ENCODE assay signal across 24 cellular contexts in the genomic region with DNA sequence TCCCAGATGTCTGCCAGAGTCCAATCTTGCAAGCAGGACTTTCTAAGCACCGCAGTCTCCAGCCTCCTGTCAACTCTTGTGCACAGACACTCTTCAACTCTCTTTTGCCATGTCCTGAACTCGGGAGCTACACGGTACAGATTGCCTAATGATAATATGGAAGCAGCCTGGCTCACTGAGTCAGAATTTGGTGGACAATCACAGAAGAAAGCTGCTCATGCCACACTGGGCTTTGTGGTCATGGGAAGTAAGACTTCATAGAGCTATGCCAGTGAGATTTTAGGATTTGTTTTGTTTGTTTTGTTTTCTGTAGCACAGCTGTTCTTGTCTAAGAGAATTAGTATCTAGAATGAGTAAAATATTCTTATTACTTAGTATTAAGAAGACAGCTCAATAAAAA.
"Had no signal": no experiment of that assay in that cellular context is flagged by ENCODE, and none has a peak within 500 bp of the region (broad histone marks: within the 10 kb centered on the region; RNA-seq: fewer than 3 reads in every experiment).

No MANE protein-coding gene starts in this region.

- ATAC-seq: esophagus mucosa; mucosa of descending colon; naive thymus-derived CD8-positive, alpha-beta T cell; sciatic nerve; stimulated activated naive B cell treated with anti-CD40 and anti-IgM and Interleukin-4, amounts not matched to agents 10 μg/mL and 1 μg/mL and 100 μg/mL, for 72 hours; upper lobe of right lung had no signal

- H3K36me3 Mint-ChIP-seq: memory B cell; mesothelial cell of epicardium; naive thymus-derived CD8-positive, alpha-beta T cell; stimulated activated naive B cell treated with anti-CD40 and anti-IgM and Interleukin-4, amounts not matched to agents 10 μg/mL and 1 μg/mL and 100 μg/mL, for 72 hours had no signal

- H3K4me1 ChIP-seq: prostate gland, right atrium auricular region, spleen, transverse colon, upper lobe of right lung, uterus had no signal

- DNase-seq: cortex of kidney; dorsolateral prefrontal cortex; effector CD4-positive, alpha-beta T cell; foreskin melanocyte; hypothalamus; mucosa of descending colon; naive thymus-derived CD8-positive, alpha-beta T cell; nephron progenitor cell; nucleus accumbens; spleen; stimulated activated naive B cell treated with anti-CD40 and anti-IgM and Interleukin-4, amounts not matched to agents 10 μg/mL and 1 μg/mL and 100 μg/mL, for 72 hours; transverse colon; upper lobe of right lung; uterus had no signal

- H3K27ac ChIP-seq: dorsolateral prefrontal cortex, epithelial cell of prostate, prostate gland, right atrium auricular region, spleen, transverse colon, upper lobe of right lung, uterus had no signal

- H3K4me3 ChIP-seq: dorsolateral prefrontal cortex, lung, mucosa of descending colon, prostate gland, right atrium auricular region, spleen, transverse colon, upper lobe of right lung, uterus had no signal

- H3K4me1 Mint-ChIP-seq: memory B cell; mesothelial cell of epicardium; nephron progenitor cell; stimulated activated naive B cell treated with anti-CD40 and anti-IgM and Interleukin-4, amounts not matched to agents 10 μg/mL and 1 μg/mL and 100 μg/mL, for 72 hours had no signal

- H3K4me3 Mint-ChIP-seq: memory B cell; mesothelial cell of epicardium; naive thymus-derived CD8-positive, alpha-beta T cell; nephron progenitor cell; stimulated activated naive B cell treated with anti-CD40 and anti-IgM and Interleukin-4, amounts not matched to agents 10 μg/mL and 1 μg/mL and 100 μg/mL, for 72 hours; stimulated activated naive CD8-positive, alpha-beta T cell treated with anti-CD3 and anti-CD28 coated beads, Interleukin-15, Interleukin-2, amounts not matched to agents 100 ng/mL and 50 ng/mL, for 24 hours had no signal

- H3K9me3 Mint-ChIP-seq: mesothelial cell of epicardium; naive thymus-derived CD8-positive, alpha-beta T cell; nephron progenitor cell; stimulated activated naive B cell treated with anti-CD40 and anti-IgM and Interleukin-4, amounts not matched to agents 10 μg/mL and 1 μg/mL and 100 μg/mL, for 72 hours; stimulated activated naive CD8-positive, alpha-beta T cell treated with anti-CD3 and anti-CD28 coated beads, Interleukin-15, Interleukin-2, amounts not matched to agents 100 ng/mL and 50 ng/mL, for 24 hours had no signal

- FAIRE-seq: keratinocyte had no signal

- H3K27me3 ChIP-seq: right atrium auricular region, spleen, transverse colon, upper lobe of right lung, uterus had no signal

- H3K9me3 ChIP-seq: mucosa of descending colon, prostate gland, right atrium auricular region, spleen, transverse colon, upper lobe of right lung, uterus had no signal

- H3K36me3 ChIP-seq: prostate gland, right atrium auricular region, spleen, transverse colon, upper lobe of right lung, uterus had no signal

- H3K27ac Mint-ChIP-seq: memory B cell; mesothelial cell of epicardium; naive thymus-derived CD8-positive, alpha-beta T cell; nephron progenitor cell; stimulated activated naive B cell treated with anti-CD40 and anti-IgM and Interleukin-4, amounts not matched to agents 10 μg/mL and 1 μg/mL and 100 μg/mL, for 72 hours; stimulated activated naive CD8-positive, alpha-beta T cell treated with anti-CD3 and anti-CD28 coated beads, Interleukin-15, Interleukin-2, amounts not matched to agents 100 ng/mL and 50 ng/mL, for 24 hours had no signal
